In genomic region chr2:8805278-8806045, GRCh38 we compare ENCODE assay signal across 17 cellular contexts. TPM values are rescaled to one million over a fixed set of nuclear protein-coding genes. Genes with fewer than 3 reads are reported as not detected.
DNase-seq lines count a peak whose midpoint lies in the region; ATAC-seq and TF ChIP-seq lines count a peak whose summit lies in the region.
"Had no signal": no experiment of that assay in that cellular context is flagged by ENCODE, and none has a peak within 500 bp of the region (broad histone marks: within the 10 kb centered on the region; RNA-seq: fewer than 3 reads in every experiment).

No MANE protein-coding gene starts in this region.

- H3K18ac ChIP-seq in IMR-90 (ENCODE audit: low read depth, low read length) (no peak overlapping the region), trophoblast cell (ENCODE audit: low read length) (no peak overlapping the region)

- POLR2A ChIA-PET in IMR-90 (lab: Charles Lee; ENCODE audit: unreplicated experiment) = interaction anchor here (0.5 kb wide), 1 partner anchor 1901 kb away, joined by 4 read pairs; no protein-coding TSS in a partner anchor

- no TSS peak for BruUV-seq in IMR-90 (replicated peaks; lab: Mats Ljungman, UMichigan)

- H3K4me1 Mint-ChIP-seq in activated CD4-positive, alpha-beta T cell treated with anti-CD3 and anti-CD28 coated beads, Interleukin-2, amount 10 ng/mL, durations not matched to agents 24 days and 14 days = peaks cover 13% of the 10 kb centered on the region

- dilution Hi-C loops in IMR-90 (cut with HindIII; ENCODE audit: low sequenced_read_pairs, unreplicated experiment) = no loop called here

- peak; percentile 30 for DNase-seq in activated CD4-positive, alpha-beta T cell treated with anti-CD3 and anti-CD28 coated beads, Interleukin-2, amount 10 ng/mL, durations not matched to agents 24 days and 14 days
- no peak for DNase-seq in activated CD4-positive, alpha-beta T cell treated with anti-CD3 and anti-CD28 coated beads, Interleukin-2, amount 50 U/mL, for 4 hours
- no peak for DNase-seq in IMR-90
- DNase-seq in foreskin melanocyte = peak; percentile 19
- peak in 1 of 2 donors; percentile 26 for DNase-seq in trophoblast cell
- no peak for DNase-seq in erythroblast (lab: John Stamatoyannopoulos, UW)
- no peak for DNase-seq in NCI-H2227 (lab: John Stamatoyannopoulos, UW; ENCODE audit: unreplicated experiment)
- DNase-seq: activated B cell treated with CpG ODN at 0.5 μM for 24 hours; activated gamma-delta T cell; aorta; CD4-positive, alpha-beta T cell; NCI-H1436 treated with DMSO at 0.1 percent for 48 hours; NCI-H446; SHP77 treated with DMSO at 0.1 percent for 48 hours; stimulated activated naive B cell treated with anti-CD40 and anti-IgM and Interleukin-4, amounts not matched to agents 10 μg/mL and 1 μg/mL and 100 μg/mL, for 72 hours had no signal

- no peak overlapping the region for H2BK120ac ChIP-seq in IMR-90 (ENCODE audit: low read depth, low read length)
- no peak overlapping the region for H2BK120ac ChIP-seq in trophoblast cell (ENCODE audit: insufficient read depth, low read length, poor library complexity)

- H3K36me3 Mint-ChIP-seq in activated CD4-positive, alpha-beta T cell treated with anti-CD3 and anti-CD28 coated beads, Interleukin-2, amount 10 ng/mL, durations not matched to agents 24 days and 14 days (ENCODE audit: low read depth) = peaks cover 52% of the 10 kb centered on the region

- H2AK5ac ChIP-seq in IMR-90 (ENCODE audit: low read depth, low read length) (0 out of 2 replicates have a peak overlapping the region, but pooled peaks have one; percentile 13), trophoblast cell (ENCODE audit: low read length) (no peak overlapping the region)

- H3K9me1 ChIP-seq in IMR-90 (ENCODE audit: insufficient read depth, low read length) = peaks cover 14% of the 10 kb centered on the region

- no peak overlapping the region for H3K4me3 Mint-ChIP-seq in activated CD4-positive, alpha-beta T cell treated with anti-CD3 and anti-CD28 coated beads, Interleukin-2, amount 10 ng/mL, durations not matched to agents 24 days and 14 days
- H3K4me3 Mint-ChIP-seq: activated B cell treated with CpG ODN at 0.5 μM for 24 hours; CD4-positive, alpha-beta T cell; nephron; stimulated activated naive B cell treated with anti-CD40 and anti-IgM and Interleukin-4, amounts not matched to agents 10 μg/mL and 1 μg/mL and 100 μg/mL, for 72 hours had no signal

- H3K79me2 ChIP-seq in trophoblast cell (ENCODE audit: control insufficient read depth, insufficient read depth, low read length, poor library complexity) = no peaks in the 10 kb centered on the region

- no CpG with 5 or more reads among the region's 6 CpGs for WGBS in IMR-90 (ENCODE audit: extremely low coverage in 2 of 2, insufficient read length in 1 of 2), 2 experiments
- no CpG with 5 or more reads among the region's 6 CpGs for WGBS in trophoblast cell (ENCODE audit: extremely low coverage, insufficient coverage, insufficient read length)

- H3K9ac ChIP-seq in IMR-90 (ENCODE audit: low read depth, low read length) = no peak overlapping the region
- no peak overlapping the region for H3K9ac ChIP-seq in trophoblast cell (ENCODE audit: low read length)

- H3K9me3 ChIP-seq in IMR-90 (ENCODE audit: control insufficient read depth, insufficient read depth, low read length) = no peaks in the 10 kb centered on the region
- H3K9me3 ChIP-seq in trophoblast cell (ENCODE audit: insufficient read depth, low read depth, low read length) = no peaks in the 10 kb centered on the region

- no peak overlapping the region for H4K12ac ChIP-seq in trophoblast cell (ENCODE audit: low read depth, low read length)

- H3K27me3 Mint-ChIP-seq in activated CD4-positive, alpha-beta T cell treated with anti-CD3 and anti-CD28 coated beads, Interleukin-2, amount 10 ng/mL, durations not matched to agents 24 days and 14 days = no peaks in the 10 kb centered on the region
- H3K27me3 Mint-ChIP-seq: activated B cell treated with CpG ODN at 0.5 μM for 24 hours; CD4-positive, alpha-beta T cell; stimulated activated naive B cell treated with anti-CD40 and anti-IgM and Interleukin-4, amounts not matched to agents 10 μg/mL and 1 μg/mL and 100 μg/mL, for 72 hours had no signal

- H3K4ac ChIP-seq in IMR-90 (ENCODE audit: low read depth, low read length) (no peak overlapping the region), trophoblast cell (ENCODE audit: low read depth, low read length) (no peak overlapping the region)

- H3K36me3 ChIP-seq in IMR-90 (ENCODE audit: control insufficient read depth, insufficient read depth, low read length) (peaks cover 27% of the 10 kb centered on the region), trophoblast cell (ENCODE audit: control insufficient read depth in 1 of 2, insufficient read depth in 2 of 2, low read length in 2 of 2) (peaks cover 9 to 14% of the 10 kb centered on the region in 2 experiments)

- H3K9me3 Mint-ChIP-seq in activated CD4-positive, alpha-beta T cell treated with anti-CD3 and anti-CD28 coated beads, Interleukin-2, amount 10 ng/mL, durations not matched to agents 24 days and 14 days = no peaks in the 10 kb centered on the region
- H3K9me3 Mint-ChIP-seq: activated B cell treated with CpG ODN at 0.5 μM for 24 hours; CD4-positive, alpha-beta T cell; nephron; stimulated activated naive B cell treated with anti-CD40 and anti-IgM and Interleukin-4, amounts not matched to agents 10 μg/mL and 1 μg/mL and 100 μg/mL, for 72 hours had no signal

- peaks cover 21 to 38% of the 10 kb centered on the region in 2 experiments; a peak in 3 of 4 replicates for H3K79me1 ChIP-seq in IMR-90 (ENCODE audit: low read depth in 1 of 2, low read length in 2 of 2)
- peaks cover 2% of the 10 kb centered on the region for H3K79me1 ChIP-seq in trophoblast cell (ENCODE audit: low read length)

- H3K4me1 ChIP-seq in IMR-90 (ENCODE audit: control insufficient read depth, insufficient read depth, low read length) = 0 out of 2 replicates have a peak, but pooled peaks cover 2% of the 10 kb centered on the region
- H3K4me1 ChIP-seq in trophoblast cell (ENCODE audit: control insufficient read depth in 1 of 2, insufficient read depth in 2 of 2, low read length in 2 of 2) = peaks cover 2 to 4% of the 10 kb centered on the region in 2 experiments

- H3K23ac ChIP-seq in IMR-90 (ENCODE audit: low read depth, low read length) = no peak overlapping the region; the same call in 1 of the 2 replicates
- H3K23ac ChIP-seq in trophoblast cell (ENCODE audit: low read length) = no peak overlapping the region

- H3K4me2 ChIP-seq in IMR-90 (ENCODE audit: low read depth, low read length) = no peak overlapping the region
- H3K4me2 ChIP-seq in trophoblast cell (ENCODE audit: low read length) = no peak overlapping the region

- H3K27ac ChIP-seq in IMR-90 (ENCODE audit: insufficient read depth, low read length) = no peak overlapping the region
- H3K27ac ChIP-seq in trophoblast cell (ENCODE audit: low read depth, low read length) = no peak overlapping the region

- no peak for TF ChIP-seq CTCF in IMR-90 (conservative IDR thresholded peaks at IDR 0.05; ENCODE audit: low read depth, low read length)

- no peak for TF ChIP-seq RAD21 in IMR-90 (IDR thresholded peaks at IDR 0.05; ENCODE audit: low read length)

- H2BK15ac ChIP-seq in IMR-90 (ENCODE audit: low read depth, low read length) = no peak overlapping the region

- no peak overlapping the region for H2AK9ac ChIP-seq in IMR-90 (replicated peaks; ENCODE audit: low read depth, low read length, poor library complexity)

- no peak overlapping the region for H2BK20ac ChIP-seq in IMR-90 (ENCODE audit: low read depth, low read length)

- H3K56ac ChIP-seq in IMR-90 (ENCODE audit: extremely low read depth, insufficient read depth, low read length) = no peak overlapping the region

- intact Hi-C loops in activated CD4-positive, alpha-beta T cell treated with anti-CD3 and anti-CD28 coated beads, Interleukin-2, amount 10 ng/mL, durations not matched to agents 24 days and 14 days (cut with micrococcal nuclease) = no loop called here
- intact Hi-C loops in IMR-90 (cut with micrococcal nuclease) = no loop called here

- no peak overlapping the region for H2BK12ac ChIP-seq in trophoblast cell (ENCODE audit: low read length)

- in situ Hi-C loops in IMR-90 (cut with MboI; ENCODE audit: low sequenced_read_pairs) = no loop called here

- H2AFZ ChIP-seq in IMR-90 (replicated peaks; ENCODE audit: low read length, poor library complexity) = no peak overlapping the region
- H2AFZ ChIP-seq in trophoblast cell (ENCODE audit: insufficient read depth, low read length, poor library complexity) = no peak overlapping the region

- H3K14ac ChIP-seq in IMR-90 (replicated peaks; ENCODE audit: low read depth, low read length) = no peak overlapping the region
- H3K14ac ChIP-seq in trophoblast cell (ENCODE audit: low read length) = no peak overlapping the region

- H4K20me1 ChIP-seq in IMR-90 (ENCODE audit: insufficient read depth, low read length) = no peaks in the 10 kb centered on the region

- H4K5ac ChIP-seq in IMR-90 (ENCODE audit: low read depth, low read length) = no peak overlapping the region

- H2BK5ac ChIP-seq in IMR-90 (ENCODE audit: low read depth, low read length, poor library complexity, severe bottlenecking) = no peak overlapping the region
- H2BK5ac ChIP-seq in trophoblast cell (ENCODE audit: low read depth, low read length, poor library complexity) = no peak overlapping the region

- H4K91ac ChIP-seq in IMR-90 (ENCODE audit: insufficient read depth, low read depth, low read length) (no peak overlapping the region), trophoblast cell (ENCODE audit: low read depth, low read length) (peak overlapping the region; percentile 71)

- CTCF ChIA-PET in IMR-90 (lab: Yijun Ruan, JAX) = interaction anchor here (1.0 kb wide), 1 partner anchor 11 kb away, joined by 4 read pairs; no protein-coding TSS in a partner anchor

- H3K27ac Mint-ChIP-seq in activated CD4-positive, alpha-beta T cell treated with anti-CD3 and anti-CD28 coated beads, Interleukin-2, amount 10 ng/mL, durations not matched to agents 24 days and 14 days = no peak overlapping the region
- H3K27ac Mint-ChIP-seq: activated B cell treated with CpG ODN at 0.5 μM for 24 hours; CD4-positive, alpha-beta T cell; nephron; stimulated activated naive B cell treated with anti-CD40 and anti-IgM and Interleukin-4, amounts not matched to agents 10 μg/mL and 1 μg/mL and 100 μg/mL, for 72 hours had no signal

- H3K27me3 ChIP-seq in IMR-90 (ENCODE audit: control insufficient read depth, insufficient read depth, low read length) (no peaks in the 10 kb centered on the region), trophoblast cell (ENCODE audit: insufficient read depth, low read length) (no peaks in the 10 kb centered on the region)

- TF ChIP-seq POLR2A in IMR-90 (IDR thresholded peaks at IDR 0.05; ENCODE audit: low read depth, low read length) = no peak
- TF ChIP-seq POLR2A in erythroblast (IDR thresholded peaks at IDR 0.05; ENCODE audit: low read length) = no peak

- H4K8ac ChIP-seq in IMR-90 (ENCODE audit: low read depth in 2 of 2, low read length in 2 of 2) (no peak overlapping the region), trophoblast cell (ENCODE audit: low read depth, low read length) (no peak overlapping the region)

- H3K4me3 ChIP-seq in IMR-90 (ENCODE audit: insufficient read depth, low read depth, low read length) = no peak overlapping the region
- H3K4me3 ChIP-seq in trophoblast cell (ENCODE audit: low read depth, low read length) = no peak overlapping the region

- ATAC-seq in IMR-90 (ENCODE audit: low read depth) (no peak), HG03342 (IDR thresholded peaks at IDR 0.05; ENCODE audit: unreplicated experiment) (no peak)
- ATAC-seq: stimulated activated naive B cell treated with anti-CD40 and anti-IgM and Interleukin-4, amounts not matched to agents 10 μg/mL and 1 μg/mL and 100 μg/mL, for 72 hours had no signal

RNA-seq across cellular contexts. Expression of gene KIDINS220, which starts 32.0 kb away (rescaled TPM):
- total RNA-seq in activated CD4-positive, alpha-beta T cell treated with anti-CD3 and anti-CD28 coated beads, Interleukin-2, amount 10 ng/mL, durations not matched to agents 24 days and 14 days = 25.3 and 28.0 TPM in 2 replicates
- total RNA-seq in IMR-90 (2012; rRNA removed) = 63.4 and 80.3 TPM in 2 replicates
- polyA plus RNA-seq in IMR-90 (2012; rRNA removed) = 21.8 and 23.1 TPM in 2 replicates
- polyA plus RNA-seq in IMR-90 (2012; cell fraction: cytosol; rRNA removed) = 6.2 and 15.3 TPM in 2 replicates
- 12.6 and 60.0 TPM in 2 replicates for polyA plus RNA-seq in IMR-90 (2012; cell fraction: nucleus; rRNA removed; ENCODE audit: low replicate concordance)
- polyA plus RNA-seq in trophoblast cell (2013) = 18.9 and 19.0 TPM in 2 replicates

Comparison
In these comparisons a context has a peak if more than half of its experiments do, and no peak if none do; other contexts are left out.
1. DNase-seq: peak in activated CD4-positive, alpha-beta T cell treated with anti-CD3 and anti-CD28 coated beads, Interleukin-2, amount 10 ng/mL, durations not matched to agents 24 days and 14 days (single experiment) and foreskin melanocyte (single experiment); none in activated CD4-positive, alpha-beta T cell treated with anti-CD3 and anti-CD28 coated beads, Interleukin-2, amount 50 U/mL, for 4 hours (0 of 2), IMR-90 (single experiment), erythroblast (0 of 2) and NCI-H2227 (single experiment).